In the genomic region with DNA sequence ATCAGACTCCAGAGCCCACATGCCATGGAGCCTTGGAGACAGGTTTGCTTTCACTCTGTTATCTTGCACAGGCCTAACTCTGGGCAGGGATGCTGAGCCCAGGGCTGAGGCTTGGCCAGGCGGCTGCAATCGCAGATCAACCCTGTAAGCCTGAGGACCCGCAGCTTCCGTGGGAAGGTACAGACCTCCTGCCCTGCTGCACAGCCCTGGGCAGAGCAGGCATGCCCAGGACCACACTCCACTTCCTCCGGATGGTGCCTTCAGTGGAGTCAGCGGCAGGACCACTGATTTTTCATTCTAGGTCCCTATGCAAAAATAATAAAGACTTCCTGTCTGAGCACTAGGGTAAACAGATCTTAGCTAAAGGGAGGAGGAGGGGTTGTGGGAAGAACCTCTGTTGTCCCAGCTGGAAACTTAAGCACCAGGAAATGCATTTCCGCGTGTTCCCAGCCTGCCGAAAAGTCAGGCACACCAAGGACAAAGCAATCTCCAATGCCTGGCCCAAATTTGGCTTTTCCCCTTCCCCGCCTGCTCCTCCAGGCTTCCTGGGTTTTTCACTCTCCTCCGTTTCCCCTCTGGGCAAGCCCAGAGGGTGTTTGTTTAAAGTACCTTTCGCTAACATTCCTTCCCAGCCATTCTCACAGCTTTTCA, we compare ENCODE assay signal across 12 cellular contexts.
DNase-seq lines count a peak whose midpoint lies in the region; ATAC-seq, FAIRE-seq and TF ChIP-seq lines count a peak whose summit lies in the region.
"Had no signal": no experiment of that assay in that cellular context is flagged by ENCODE, and none has a peak within 500 bp of the region (broad histone marks: within the 10 kb centered on the region; RNA-seq: fewer than 3 reads in every experiment).

No MANE protein-coding gene starts in this region.

- H3K36me3 ChIP-seq in mammary epithelial cell (ENCODE audit: insufficient read depth, low read length) = no peaks in the 10 kb centered on the region
- H3K36me3 ChIP-seq in H1 (ENCODE audit: control insufficient read depth in 2 of 4, insufficient read depth in 4 of 4, low read length in 3 of 4) = no peaks in the 10 kb centered on the region
- no peaks in the 10 kb centered on the region for H3K36me3 ChIP-seq in lower lobe of right lung

- no peak overlapping the region for H3K56ac ChIP-seq in H1 (replicated peaks; ENCODE audit: insufficient read length, low read depth, low read length)

- H3K4me2 ChIP-seq in mammary epithelial cell (ENCODE audit: insufficient read depth, low read depth, low read length) = no peak overlapping the region
- H3K4me2 ChIP-seq in H1 (ENCODE audit: insufficient read depth in 1 of 2, low read depth in 2 of 2, low read length in 2 of 2) = peak overlapping the region; percentile 49 to 55

- no peak for TF ChIP-seq RAD21 in H1 (IDR thresholded peaks at IDR 0.05 in 1 of 2, conservative IDR thresholded peaks at IDR 0.05 in 1 of 2; ENCODE audit: low read depth in 2 of 2, low read length in 2 of 2)

- 0 out of 2 replicates have a peak, but pooled peaks cover 2% of the 10 kb centered on the region for H3K23me2 ChIP-seq in H1 (ENCODE audit: low read depth, low read length)

- peak overlapping the region; percentile 70 for H4K91ac ChIP-seq in H1 (replicated peaks; ENCODE audit: insufficient read length, low read length)

- peak overlapping the region; percentile 92; the same call in 1 of the 2 replicates for H3K18ac ChIP-seq in H1 (ENCODE audit: extremely low read depth, low read length)

- H2BK15ac ChIP-seq in H1 (ENCODE audit: low read length) = peak overlapping the region; percentile 88; the same call in 1 of the 2 replicates

- H3K4me3 ChIP-seq in mammary epithelial cell (replicated peaks in 1 of 3; ENCODE audit: insufficient read depth in 1 of 3, low read depth in 2 of 3, low read length in 3 of 3) (no peak overlapping the region), H1 (ENCODE audit: extremely low read depth in 1 of 4, insufficient read depth in 2 of 4, low read depth in 3 of 4, low read length in 4 of 4) (peak overlapping the region in 2 of 4 experiments; percentile 11 to 12; a peak in 3 of 8 replicates), lower lobe of right lung (peak overlapping the region; percentile 2)

- intact Hi-C loops in MCF 10A (cut with micrococcal nuclease) (no loop called here), mammary epithelial cell (cut with micrococcal nuclease) (no loop called here), lower lobe of right lung (cut with DNase I) (no loop called here), posterior vena cava (cut with DNase I) (no loop called here)

- in situ Hi-C loops in mammary epithelial cell (cut with MboI; ENCODE audit: low sequenced_read_pairs in 2 of 2) = no loop called here

- no peak overlapping the region for H2AK5ac ChIP-seq in H1 (ENCODE audit: low read depth, low read length)

- H3K27me3 Mint-ChIP-seq in MCF 10A (ENCODE audit: insufficient read depth, unreplicated experiment) (no peaks in the 10 kb centered on the region), type B pancreatic cell (no peaks in the 10 kb centered on the region)

- BruUV-seq in MCF 10A (replicated peaks; lab: Mats Ljungman, UMichigan) (no TSS peak), mammary epithelial cell (replicated peaks; lab: Mats Ljungman, UMichigan) (no TSS peak)

- dilution Hi-C loops in mammary epithelial cell (cut with HindIII; ENCODE audit: low sequenced_read_pairs) = no loop called here

- H3K79me2 ChIP-seq in mammary epithelial cell (ENCODE audit: insufficient read depth, low read length) = no peaks in the 10 kb centered on the region
- no peaks in the 10 kb centered on the region for H3K79me2 ChIP-seq in H1 (ENCODE audit: control insufficient read depth in 1 of 2, insufficient read depth in 2 of 2, low read length in 2 of 2)

- TF ChIP-seq EP300 in H1 (IDR thresholded peaks at IDR 0.05; ENCODE audit: borderline replicate concordance in 1 of 2, low read depth in 2 of 2, low read length in 2 of 2) = no peak

- H3K9me3 Mint-ChIP-seq in MCF 10A (ENCODE audit: unreplicated experiment) = no peaks in the 10 kb centered on the region
- H3K9me3 Mint-ChIP-seq in type B pancreatic cell = no peaks in the 10 kb centered on the region
- H3K9me3 Mint-ChIP-seq: activated T-cell treated with anti-CD3 and anti-CD28 coated beads, Interleukin-2, amount 50 U/mL, for 72 hours had no signal

- ATAC-seq in lower lobe of right lung (peak; percentile 63 to 74), GM21576 (IDR thresholded peaks at IDR 0.05; ENCODE audit: unreplicated experiment) (no peak)
- ATAC-seq: activated T-cell treated with anti-CD3 and anti-CD28 coated beads, Interleukin-2, amount 50 U/mL, for 72 hours; T-helper 17 cell had no signal

- no peaks in the 10 kb centered on the region for H4K20me1 ChIP-seq in mammary epithelial cell (ENCODE audit: insufficient read depth, low read length)
- no peaks in the 10 kb centered on the region for H4K20me1 ChIP-seq in H1 (replicated peaks in 1 of 2; ENCODE audit: control insufficient read depth in 1 of 2, insufficient read depth in 2 of 2, low read length in 2 of 2)

- no peaks in the 10 kb centered on the region for H3K9me3 ChIP-seq in mammary epithelial cell (replicated peaks; ENCODE audit: insufficient read depth, low read length)
- no peaks in the 10 kb centered on the region for H3K9me3 ChIP-seq in H1 (ENCODE audit: insufficient read depth in 2 of 2, low read depth in 1 of 2, low read length in 1 of 2)
- H3K9me3 ChIP-seq in lower lobe of right lung = no peaks in the 10 kb centered on the region

- no peak for TF ChIP-seq POLR2A in H1 (IDR thresholded peaks at IDR 0.05; ENCODE audit: control extremely low read depth in 1 of 2, low read depth in 2 of 2, low read length in 2 of 2)

- POLR2A ChIA-PET in MCF 10A (lab: Yijun Ruan, JAX) (no interaction called here), H1 (lab: Charles Lee; ENCODE audit: partially characterized antibody) (interaction anchor here (1.0 to 1.6 kb wide), 5 partner anchors 8 to 250 kb away, joined by 3 to 5 read pairs (median 3); no protein-coding TSS in a partner anchor)

- 80% methylated on average over 12 of the region's 12 CpGs for WGBS in mammary epithelial cell (ENCODE audit: low coverage, missing lambda C conversion rate)
- 17% methylated on average over 12 of the region's 12 CpGs; no CpG with 5 or more reads in 1 of the 2 experiments for WGBS in H1 (ENCODE audit: extremely low coverage in 1 of 2, insufficient coverage in 1 of 2, insufficient read length in 1 of 2, insufficient replicate concordance in 2 of 2, low coverage in 1 of 2, low lambda C conversion rate in 2 of 2, missing lambda C conversion rate in 1 of 2), 2 experiments

- no peak overlapping the region for H3K4me3 Mint-ChIP-seq in MCF 10A (ENCODE audit: unreplicated experiment)
- peak overlapping the region; percentile 60 for H3K4me3 Mint-ChIP-seq in type B pancreatic cell
- H3K4me3 Mint-ChIP-seq: activated T-cell treated with anti-CD3 and anti-CD28 coated beads, Interleukin-2, amount 50 U/mL, for 72 hours; T-helper 17 cell had no signal

- H2BK12ac ChIP-seq in H1 (ENCODE audit: low read depth, low read length) = peak overlapping the region; percentile 82

- H3K14ac ChIP-seq in H1 (ENCODE audit: insufficient read length) = no peak overlapping the region

- no peaks in the 10 kb centered on the region for H3K79me1 ChIP-seq in H1 (ENCODE audit: low read depth, low read length)

- H3K23ac ChIP-seq in H1 (ENCODE audit: insufficient read length) = no peak overlapping the region

- peak overlapping the region; percentile 69; the same call in 1 of the 2 replicates for H4K8ac ChIP-seq in H1 (ENCODE audit: extremely low read depth, insufficient read depth, low read length)

- H2AFZ ChIP-seq in mammary epithelial cell (ENCODE audit: low read depth, low read length) = no peak overlapping the region
- peak overlapping the region; percentile 70 for H2AFZ ChIP-seq in H1 (ENCODE audit: low read length)

- H3K27ac ChIP-seq in mammary epithelial cell (ENCODE audit: insufficient read depth, low read depth, low read length) (no peak overlapping the region), H1 (ENCODE audit: low read depth, low read length) (peak overlapping the region; percentile 39; the same call in 1 of the 2 replicates), lower lobe of right lung (peak overlapping the region; percentile 57)

- peak overlapping the region; percentile 96; the same call in 1 of the 2 replicates for H2BK5ac ChIP-seq in H1 (ENCODE audit: low read depth, low read length)

- H3K27ac Mint-ChIP-seq in MCF 10A (ENCODE audit: low read depth, unreplicated experiment) (peak overlapping the region; percentile 57), type B pancreatic cell (peak overlapping the region; percentile 42)
- H3K27ac Mint-ChIP-seq: activated T-cell treated with anti-CD3 and anti-CD28 coated beads, Interleukin-2, amount 50 U/mL, for 72 hours; T-helper 17 cell had no signal

- TF ChIP-seq CTCF in MCF 10A (IDR thresholded peaks at IDR 0.05; ENCODE audit: unreplicated experiment) (no peak), mammary epithelial cell (conservative IDR thresholded peaks at IDR 0.05 in 1 of 2, IDR thresholded peaks at IDR 0.05 in 1 of 2; ENCODE audit: extremely low read depth in 1 of 2, insufficient read depth in 1 of 2, low read depth in 1 of 2, low read length in 2 of 2) (no peak), H1 (IDR thresholded peaks at IDR 0.05; ENCODE audit: control extremely low read depth in 1 of 3, insufficient read depth in 1 of 3, low read depth in 1 of 3, low read length in 3 of 3) (no peak), lower lobe of right lung (IDR thresholded peaks at IDR 0.05) (no peak), type B pancreatic cell (conservative IDR thresholded peaks at IDR 0.05) (no peak)

- H4K5ac ChIP-seq in H1 (ENCODE audit: insufficient read length, low read depth, low read length) = peak overlapping the region; percentile 48

- CTCF ChIA-PET in MCF 10A (lab: Yijun Ruan, JAX) (interaction anchor here (0.7 to 1.1 kb wide), 4 partner anchors 15 to 114 kb away, joined by 3 to 5 read pairs (median 4); no protein-coding TSS in a partner anchor), mammary epithelial cell (lab: Charles Lee; ENCODE audit: low non-redundant PET) (no interaction called here), H1 (lab: Charles Lee; ENCODE audit: partially characterized antibody) (interaction anchor here (0.6 to 2.1 kb wide), 7 partner anchors 9 to 293 kb away, joined by 3 to 6 read pairs (median 4); no protein-coding TSS in a partner anchor)

- FAIRE-seq in H1 (lab: Jason Lieb, UNC) = no peak

- peak overlapping the region; percentile 55 for H2BK120ac ChIP-seq in H1 (replicated peaks; ENCODE audit: low read depth, low read length)

- H3K9ac ChIP-seq in mammary epithelial cell (ENCODE audit: insufficient read depth, low read length) (no peak overlapping the region), H1 (replicated peaks in 1 of 4; ENCODE audit: extremely low read depth in 1 of 4, low read depth in 3 of 4, low read length in 3 of 4) (peak overlapping the region in 1 of 4 experiments; percentile 34; a peak in 2 of 7 replicates)

- peaks cover 4% of the 10 kb centered on the region for H3K4me1 ChIP-seq in mammary epithelial cell (ENCODE audit: insufficient read depth, low read length)
- H3K4me1 ChIP-seq in H1 (replicated peaks in 1 of 4; ENCODE audit: control insufficient read depth in 3 of 4, insufficient read depth in 4 of 4, low read length in 3 of 4) = peaks cover 4 to 11% (median 8%) of the 10 kb centered on the region in 4 experiments
- peaks cover 21% of the 10 kb centered on the region for H3K4me1 ChIP-seq in lower lobe of right lung

- DNase-seq in MCF 10A (ENCODE audit: unreplicated experiment) (no peak), mammary epithelial cell (no peak), H1 (ENCODE audit: low read depth in 1 of 2, low spot score in 2 of 2) (peak; percentile 59 to 60), lower lobe of right lung (no peak), type B pancreatic cell (ENCODE audit: extremely low spot score, unreplicated experiment) (no peak), posterior vena cava (ENCODE audit: low spot score) (no peak), putamen (ENCODE audit: low spot score) (no peak)
- DNase-seq: activated T-cell treated with anti-CD3 and anti-CD28 coated beads, Interleukin-2, amount 50 U/mL, for 72 hours; cortex of kidney; stimulated activated naive CD4-positive, alpha-beta T cell; T-helper 17 cell had no signal

- H3K36me3 Mint-ChIP-seq in MCF 10A (ENCODE audit: insufficient read depth, unreplicated experiment) (no peaks in the 10 kb centered on the region), type B pancreatic cell (no peaks in the 10 kb centered on the region)

- H2BK20ac ChIP-seq in H1 (ENCODE audit: low read length) = peak overlapping the region; percentile 97; the same call in 1 of the 2 replicates

- H3K27me3 ChIP-seq in mammary epithelial cell (ENCODE audit: insufficient read depth, low read length) = no peaks in the 10 kb centered on the region
- H3K27me3 ChIP-seq in H1 (replicated peaks in 1 of 4; ENCODE audit: control insufficient read depth in 3 of 4, extremely low read depth in 1 of 4, insufficient read depth in 3 of 4, low read length in 3 of 4) = no peaks in the 10 kb centered on the region
- H3K27me3 ChIP-seq in lower lobe of right lung (ENCODE audit: low read depth) = no peaks in the 10 kb centered on the region

- peak overlapping the region; percentile 54 for H3K4ac ChIP-seq in H1 (replicated peaks; ENCODE audit: insufficient read length, low read depth, low read length)

- H3K4me1 Mint-ChIP-seq in MCF 10A (ENCODE audit: insufficient read depth, unreplicated experiment) (no peaks in the 10 kb centered on the region), type B pancreatic cell (ENCODE audit: unreplicated experiment) (peaks cover 15% of the 10 kb centered on the region)

Comparison
In these comparisons a context has a peak if more than half of its experiments do, and no peak if none do; other contexts are left out.
1. DNase-seq: peak in H1 (2 of 2); none in MCF 10A (single experiment), mammary epithelial cell (single experiment), lower lobe of right lung (single experiment), type B pancreatic cell (single experiment), posterior vena cava (single experiment) and putamen (single experiment).